ENCODE assay signal across 1 cellular context in genomic region chr2:230773039-230773773, GRCh38.
TF ChIP-seq lines count a peak whose summit lies in the region.

No MANE protein-coding gene starts in this region.

TF ChIP-seq in K562, 482 proteins besides CTCF, POLR2A, EP300 and RAD21 (continued from another document):
- TF ChIP-seq MLLT1 (IDR thresholded peaks at IDR 0.05): 0 out of 4 replicates have a peak, but pooled peaks of 1 of the 2 experiments have one; percentile 29
- TF ChIP-seq SMAD1 (IDR thresholded peaks at IDR 0.05; ENCODE audit: low read depth, low read length, partially characterized antibody): no peak
- TF ChIP-seq NCOR1 (IDR thresholded peaks at IDR 0.05): no peak
- TF ChIP-seq RNF219 (CRISPR knock-in tag; IDR thresholded peaks at IDR 0.05): no peak
- no peak for TF ChIP-seq MYC (IDR thresholded peaks at IDR 0.05; ENCODE audit: low read depth, low read length)
- TF ChIP-seq MYC (CRISPR knock-in tag; IDR thresholded peaks at IDR 0.05; ENCODE audit: borderline replicate concordance, low read depth): no peak
- 0 out of 2 replicates have a peak, but pooled peaks have one; percentile 18 for TF ChIP-seq DPF2 (IDR thresholded peaks at IDR 0.05)
- TF ChIP-seq ZNF764 (CRISPR knock-in tag; IDR thresholded peaks at IDR 0.05; ENCODE audit: low read depth): no peak
- no peak for TF ChIP-seq ZNF146 (CRISPR knock-in tag; IDR thresholded peaks at IDR 0.05; ENCODE audit: unreplicated experiment)
- TF ChIP-seq FIP1L1 (IDR thresholded peaks at IDR 0.05; ENCODE audit: low read depth, low read length, poor library complexity, severe bottlenecking): no peak
- TF ChIP-seq MCM3 (IDR thresholded peaks at IDR 0.05): no peak
TF ChIP-seq in K562: peak in this region for 3.
